In genomic region chr4:86893136-86893535, GRCh38 we compare ENCODE assay signal across 14 cellular contexts. TPM values are rescaled to one million over a fixed set of nuclear protein-coding genes. Genes with fewer than 3 reads are reported as not detected.
DNase-seq lines count a peak whose midpoint lies in the region; ATAC-seq and TF ChIP-seq lines count a peak whose summit lies in the region.
"Had no signal": no experiment of that assay in that cellular context is flagged by ENCODE, and none has a peak within 500 bp of the region (broad histone marks: within the 10 kb centered on the region; RNA-seq: fewer than 3 reads in every experiment).

No MANE protein-coding gene starts in this region.

- TF ChIP-seq EP300 in suprapubic skin (IDR thresholded peaks at IDR 0.05) = no peak

- WGBS in suprapubic skin = 73% methylated on average over 19 of the region's 19 CpGs

- no peak for TF ChIP-seq POLR2A in suprapubic skin (IDR thresholded peaks at IDR 0.05)

- H3K36me3 Mint-ChIP-seq in activated T-cell treated with anti-CD3 and anti-CD28 coated beads, Interleukin-2, amount 50 U/mL, for 72 hours (ENCODE audit: insufficient read depth in 2 of 2) = peaks cover 0 to 3% of the 10 kb centered on the region in 2 donors
- H3K36me3 Mint-ChIP-seq in activated T-helper 17 cell treated with anti-CD3 and anti-CD28 coated beads, Interleukin-2, amount 50 U/mL, for 72 hours (ENCODE audit: low read depth) = no peaks in the 10 kb centered on the region

- H3K27ac Mint-ChIP-seq in activated T-cell treated with anti-CD3 and anti-CD28 coated beads, Interleukin-2, amount 50 U/mL, for 72 hours = no peak overlapping the region
- H3K27ac Mint-ChIP-seq in activated T-helper 17 cell treated with anti-CD3 and anti-CD28 coated beads, Interleukin-2, amount 50 U/mL, for 72 hours = no peak overlapping the region

- H3K9me3 Mint-ChIP-seq in activated T-cell treated with anti-CD3 and anti-CD28 coated beads, Interleukin-2, amount 50 U/mL, for 72 hours = no peaks in the 10 kb centered on the region
- no peaks in the 10 kb centered on the region for H3K9me3 Mint-ChIP-seq in activated T-helper 17 cell treated with anti-CD3 and anti-CD28 coated beads, Interleukin-2, amount 50 U/mL, for 72 hours

- no peaks in the 10 kb centered on the region for H3K9me3 ChIP-seq in iPS-18a (ENCODE audit: control insufficient read depth, low read depth, low read length)
- H3K9me3 ChIP-seq in suprapubic skin = no peaks in the 10 kb centered on the region
- H3K9me3 ChIP-seq: BE2C, neutrophil had no signal

- no peak for TF ChIP-seq CTCF in suprapubic skin (IDR thresholded peaks at IDR 0.05)

- no peak overlapping the region for H3K27ac ChIP-seq in iPS-18a (ENCODE audit: low read length)
- H3K27ac ChIP-seq in suprapubic skin = peak overlapping the region; percentile 99
- H3K27ac ChIP-seq: neutrophil had no signal

- peaks cover 14% of the 10 kb centered on the region for H3K4me1 Mint-ChIP-seq in activated T-cell treated with anti-CD3 and anti-CD28 coated beads, Interleukin-2, amount 50 U/mL, for 72 hours (ENCODE audit: low read depth)
- H3K4me1 Mint-ChIP-seq in activated T-helper 17 cell treated with anti-CD3 and anti-CD28 coated beads, Interleukin-2, amount 50 U/mL, for 72 hours = no peaks in the 10 kb centered on the region

- H3K4me3 ChIP-seq in iPS-18a (ENCODE audit: low read length) (peak overlapping the region; percentile 76), suprapubic skin (peak overlapping the region; percentile 91)

- intact Hi-C loops in sciatic nerve (cut with DNase I) = no loop called here

- peaks cover 13% of the 10 kb centered on the region for H3K4me1 ChIP-seq in iPS-18a (ENCODE audit: control insufficient read depth, low read depth, low read length)
- peaks cover 28% of the 10 kb centered on the region for H3K4me1 ChIP-seq in suprapubic skin

- ATAC-seq in activated T-cell treated with anti-CD3 and anti-CD28 coated beads, Interleukin-2, amount 50 U/mL, for 72 hours (replicated peaks in 1 of 2) = no peak
- ATAC-seq in activated T-helper 17 cell treated with anti-CD3 and anti-CD28 coated beads, Interleukin-2, amount 50 U/mL, for 72 hours (replicated peaks) = no peak
- no peak for ATAC-seq in sciatic nerve

- DNase-seq in activated T-cell treated with anti-CD3 and anti-CD28 coated beads, Interleukin-2, amount 50 U/mL, for 72 hours = no peak
- no peak for DNase-seq in activated T-cell treated with anti-CD3 and anti-CD28 coated beads for 4 hours
- DNase-seq in suprapubic skin (ENCODE audit: low spot score in 2 of 2) = no peak
- DNase-seq in NCI-H1436 (lab: John Stamatoyannopoulos, UW) = no peak
- no peak for DNase-seq in stimulated activated CD4-positive, alpha-beta T cell treated with anti-CD3 and anti-CD28 coated beads, Interleukin-2, amount 100 ng/mL, for 24 hours
- no peak for DNase-seq in sciatic nerve (ENCODE audit: low spot score)
- DNase-seq: NCI-H226, RPMI8226 had no signal

- peaks cover 24% of the 10 kb centered on the region for H3K27me3 Mint-ChIP-seq in activated T-cell treated with anti-CD3 and anti-CD28 coated beads, Interleukin-2, amount 50 U/mL, for 72 hours (ENCODE audit: low read depth)
- H3K27me3 Mint-ChIP-seq in activated T-helper 17 cell treated with anti-CD3 and anti-CD28 coated beads, Interleukin-2, amount 50 U/mL, for 72 hours = peaks cover 7% of the 10 kb centered on the region

- peaks cover 10% of the 10 kb centered on the region for H3K27me3 ChIP-seq in iPS-18a (ENCODE audit: control insufficient read depth, insufficient read depth, low read length)
- H3K27me3 ChIP-seq in suprapubic skin = no peaks in the 10 kb centered on the region
- H3K27me3 ChIP-seq: BE2C had no signal

- H3K36me3 ChIP-seq in iPS-18a (ENCODE audit: control insufficient read depth, low read depth, low read length) (no peaks in the 10 kb centered on the region), suprapubic skin (no peaks in the 10 kb centered on the region)
- H3K36me3 ChIP-seq: BE2C, neutrophil had no signal

- peak overlapping the region; percentile 72 to 80 for H3K4me3 Mint-ChIP-seq in activated T-cell treated with anti-CD3 and anti-CD28 coated beads, Interleukin-2, amount 50 U/mL, for 72 hours
- peak overlapping the region; percentile 69 for H3K4me3 Mint-ChIP-seq in activated T-helper 17 cell treated with anti-CD3 and anti-CD28 coated beads, Interleukin-2, amount 50 U/mL, for 72 hours

- no peak overlapping the region for H3K9ac ChIP-seq in iPS-18a (ENCODE audit: low read length)

RNA-seq across cellular contexts. Expression of gene C4orf36, which starts 0.9 kb away (rescaled TPM):
- under 1 TPM in 1 of 2 donors, not detected in 1; 0.38 TPM for total RNA-seq in activated T-cell treated with anti-CD3 and anti-CD28 coated beads, Interleukin-2, amount 50 U/mL, for 72 hours
- total RNA-seq in activated T-helper 17 cell treated with anti-CD3 and anti-CD28 coated beads, Interleukin-2, amount 50 U/mL, for 72 hours = not detected
- 1 to 10 TPM in 2 of 4 donors, under 1 TPM in 1, not detected in 1; 0.83 to 2.4 (median 1.4) TPM for total RNA-seq in suprapubic skin
- total RNA-seq in sciatic nerve = 0.49 TPM

RNA-seq across cellular contexts. Expression of gene AFF1, which starts 41.7 kb away (rescaled TPM):
- 10 to 100 TPM; 57.5 to 68.6 TPM for total RNA-seq in activated T-cell treated with anti-CD3 and anti-CD28 coated beads, Interleukin-2, amount 50 U/mL, for 72 hours
- 10 to 100 TPM; 64.2 to 80.5 TPM for total RNA-seq in activated T-helper 17 cell treated with anti-CD3 and anti-CD28 coated beads, Interleukin-2, amount 50 U/mL, for 72 hours
- total RNA-seq in suprapubic skin (100 to 1,000 TPM in 2 of 4 donors, 10 to 100 TPM in 2; 67.2 to 175 (median 103) TPM), sciatic nerve (121 TPM)

RNA-seq across cellular contexts. Expression of gene SLC10A6, which starts 44.0 kb away (rescaled TPM):
- under 1 TPM; 0.26 to 0.37 TPM for total RNA-seq in activated T-cell treated with anti-CD3 and anti-CD28 coated beads, Interleukin-2, amount 50 U/mL, for 72 hours
- total RNA-seq in activated T-helper 17 cell treated with anti-CD3 and anti-CD28 coated beads, Interleukin-2, amount 50 U/mL, for 72 hours = not detected
- total RNA-seq in suprapubic skin = 100 to 1,000 TPM in 2 of 4 donors, 10 to 100 TPM in 2; 60.7 to 113 (median 98.3) TPM
- total RNA-seq in sciatic nerve = 6.3 TPM
- total RNA-seq: endothelial cell of umbilical vein, H4 had no signal
